In genomic region chr22:21816787-21817496, GRCh38 we compare ENCODE assay signal across 8 cellular contexts. TPM values are rescaled to one million over a fixed set of nuclear protein-coding genes. Genes with fewer than 3 reads are reported as not detected.
DNase-seq lines count a peak whose midpoint lies in the region; ATAC-seq lines count a peak whose summit lies in the region.

No MANE protein-coding gene starts in this region.

- H3K4me1 Mint-ChIP-seq in activated naive CD4-positive, alpha-beta T cell treated with anti-CD3 and anti-CD28 coated beads for 36 hours (ENCODE audit: low read depth): peaks cover 59% of the 10 kb centered on the region
- H3K4me1 Mint-ChIP-seq in activated T-helper 2 cell treated with anti-CD3 and anti-CD28 coated beads, Interferon-gamma antibody, Interleukin-2, Interleukin-4, amounts not matched to agents 10 μg/mL and 5 μg/mL and 100 μg/mL, durations not matched to agents 14 hours and 24 hours and 36 hours (ENCODE audit: low read depth): peaks cover 54% of the 10 kb centered on the region

- H3K27ac ChIP-seq in skeletal muscle tissue (ENCODE audit: low read depth, low read length): peak overlapping the region; percentile 57
- no peak overlapping the region for H3K27ac ChIP-seq in substantia nigra (ENCODE audit: low read depth, low read length, poor library complexity, severe bottlenecking)

- peak overlapping the region in 1 of 3 donors; percentile 28 for H3K9ac ChIP-seq in skeletal muscle tissue (ENCODE audit: low read depth in 1 of 3, low read length in 3 of 3)

- peak; percentile 40 for DNase-seq in activated naive CD4-positive, alpha-beta T cell treated with anti-CD3 and anti-CD28 coated beads for 36 hours
- DNase-seq in activated naive CD4-positive, alpha-beta T cell treated with Interleukin-2 at 50 U/mL for 16 hours: no peak
- DNase-seq in NCI-H2081 (lab: John Stamatoyannopoulos, UW) (peak; percentile 14 to 52), Right ventricle myocardium superior (no peak), substantia nigra (lab: John Stamatoyannopoulos, UW) (no peak), T-helper 9 cell (no peak)
- DNase-seq in activated T-helper 2 cell treated with anti-CD3 and anti-CD28 coated beads, Interferon-gamma antibody, Interleukin-2, Interleukin-4, amounts not matched to agents 10 μg/mL and 5 μg/mL and 100 μg/mL, durations not matched to agents 14 hours and 24 hours and 36 hours (ENCODE audit: low spot score): peak; percentile 24

- peak overlapping the region; percentile 73 for H3K27ac Mint-ChIP-seq in activated naive CD4-positive, alpha-beta T cell treated with anti-CD3 and anti-CD28 coated beads for 36 hours
- peak overlapping the region; percentile 88 for H3K27ac Mint-ChIP-seq in activated T-helper 2 cell treated with anti-CD3 and anti-CD28 coated beads, Interferon-gamma antibody, Interleukin-2, Interleukin-4, amounts not matched to agents 10 μg/mL and 5 μg/mL and 100 μg/mL, durations not matched to agents 14 hours and 24 hours and 36 hours

- intact Hi-C loops in activated naive CD4-positive, alpha-beta T cell treated with anti-CD3 and anti-CD28 coated beads for 36 hours (cut with micrococcal nuclease): loop anchor here (1.0 kb wide), 2 partner anchors 51 to 59 kb away; no protein-coding TSS in a partner anchor
- intact Hi-C loops in activated T-helper 2 cell treated with anti-CD3 and anti-CD28 coated beads, Interferon-gamma antibody, Interleukin-2, Interleukin-4, amounts not matched to agents 10 μg/mL and 5 μg/mL and 100 μg/mL, durations not matched to agents 14 hours and 24 hours and 36 hours (cut with micrococcal nuclease): loop anchor here (1.0 to 5.0 kb wide), 4 partner anchors 26 to 80 kb away; partner anchors contain the start of gene YPEL1
- intact Hi-C loops in Right ventricle myocardium superior (cut with DNase I): loop anchor here (10.0 kb wide), 1 partner anchor 48 kb away; the partner anchor contains the start of gene MAPK1

- H3K27me3 Mint-ChIP-seq in activated naive CD4-positive, alpha-beta T cell treated with anti-CD3 and anti-CD28 coated beads for 36 hours (ENCODE audit: low read depth): no peaks in the 10 kb centered on the region
- H3K27me3 Mint-ChIP-seq in activated T-helper 2 cell treated with anti-CD3 and anti-CD28 coated beads, Interferon-gamma antibody, Interleukin-2, Interleukin-4, amounts not matched to agents 10 μg/mL and 5 μg/mL and 100 μg/mL, durations not matched to agents 14 hours and 24 hours and 36 hours (ENCODE audit: low read depth): no peaks in the 10 kb centered on the region

- H3K36me3 ChIP-seq in skeletal muscle tissue (ENCODE audit: control insufficient read depth in 3 of 3, insufficient read depth in 3 of 3, low read length in 3 of 3): no peaks in the 10 kb centered on the region

- no peak overlapping the region for H3K4me3 Mint-ChIP-seq in activated naive CD4-positive, alpha-beta T cell treated with anti-CD3 and anti-CD28 coated beads for 36 hours
- peak overlapping the region; percentile 68 for H3K4me3 Mint-ChIP-seq in activated T-helper 2 cell treated with anti-CD3 and anti-CD28 coated beads, Interferon-gamma antibody, Interleukin-2, Interleukin-4, amounts not matched to agents 10 μg/mL and 5 μg/mL and 100 μg/mL, durations not matched to agents 14 hours and 24 hours and 36 hours (ENCODE audit: low read depth)

- peaks cover 5% of the 10 kb centered on the region for H3K36me3 Mint-ChIP-seq in activated naive CD4-positive, alpha-beta T cell treated with anti-CD3 and anti-CD28 coated beads for 36 hours (ENCODE audit: low read depth)
- peaks cover 41% of the 10 kb centered on the region for H3K36me3 Mint-ChIP-seq in activated T-helper 2 cell treated with anti-CD3 and anti-CD28 coated beads, Interferon-gamma antibody, Interleukin-2, Interleukin-4, amounts not matched to agents 10 μg/mL and 5 μg/mL and 100 μg/mL, durations not matched to agents 14 hours and 24 hours and 36 hours (ENCODE audit: low read depth)

- peak; percentile 79 for ATAC-seq in Right ventricle myocardium superior (ENCODE audit: poor library complexity)

- H3K4me1 ChIP-seq in skeletal muscle tissue (ENCODE audit: control insufficient read depth in 3 of 3, insufficient read depth in 3 of 3, low read length in 3 of 3): peaks cover 20 to 23% (median 21%) of the 10 kb centered on the region in 3 donors

- H3K9me3 Mint-ChIP-seq in activated naive CD4-positive, alpha-beta T cell treated with anti-CD3 and anti-CD28 coated beads for 36 hours: no peaks in the 10 kb centered on the region
- no peaks in the 10 kb centered on the region for H3K9me3 Mint-ChIP-seq in activated T-helper 2 cell treated with anti-CD3 and anti-CD28 coated beads, Interferon-gamma antibody, Interleukin-2, Interleukin-4, amounts not matched to agents 10 μg/mL and 5 μg/mL and 100 μg/mL, durations not matched to agents 14 hours and 24 hours and 36 hours

- no peaks in the 10 kb centered on the region for H3K9me3 ChIP-seq in skeletal muscle tissue (ENCODE audit: control insufficient read depth in 3 of 3, low read length in 3 of 3)

- H3K4me3 ChIP-seq in skeletal muscle tissue (ENCODE audit: low read length in 3 of 3): peak overlapping the region in 1 of 3 donors; percentile 27

- CTCF ChIA-PET in activated naive CD4-positive, alpha-beta T cell treated with anti-CD3 and anti-CD28 coated beads for 36 hours (lab: Charles Lee): interaction anchor here (0.5 to 0.7 kb wide), 2 partner anchors 25 to 62 kb away, joined by 3 read pairs; no protein-coding TSS in a partner anchor

- no peaks in the 10 kb centered on the region for H3K27me3 ChIP-seq in skeletal muscle tissue (ENCODE audit: control insufficient read depth in 3 of 3, insufficient read depth in 3 of 3, low read length in 3 of 3)

RNA-seq across cellular contexts. Expression of gene MAPK1, which starts 50.5 kb away (rescaled TPM):
- 10 to 100 TPM; 74.0 to 82.6 TPM for total RNA-seq in activated naive CD4-positive, alpha-beta T cell treated with anti-CD3 and anti-CD28 coated beads for 36 hours
- 150 and 153 TPM in 2 replicates for total RNA-seq in activated T-helper 2 cell treated with anti-CD3 and anti-CD28 coated beads, Interferon-gamma antibody, Interleukin-2, Interleukin-4, amounts not matched to agents 10 μg/mL and 5 μg/mL and 100 μg/mL, durations not matched to agents 14 hours and 24 hours and 36 hours
- 75.2 TPM for total RNA-seq in Right ventricle myocardium superior
- total RNA-seq in skeletal muscle tissue: 38.6 TPM

Comparison
In these comparisons a context has a peak if more than half of its experiments do, and no peak if none do; other contexts are left out.
1. DNase-seq: peak in activated naive CD4-positive, alpha-beta T cell treated with anti-CD3 and anti-CD28 coated beads for 36 hours (single experiment), NCI-H2081 (2 of 2) and activated T-helper 2 cell treated with anti-CD3 and anti-CD28 coated beads, Interferon-gamma antibody, Interleukin-2, Interleukin-4, amounts not matched to agents 10 μg/mL and 5 μg/mL and 100 μg/mL, durations not matched to agents 14 hours and 24 hours and 36 hours (single experiment); none in activated naive CD4-positive, alpha-beta T cell treated with Interleukin-2 at 50 U/mL for 16 hours (single experiment), Right ventricle myocardium superior (single experiment), substantia nigra (0 of 49) and T-helper 9 cell (single experiment).